In genomic region chr12:52395761-52396434, GRCh38 we compare ENCODE assay signal across 11 cellular contexts. TPM values are rescaled to one million over a fixed set of nuclear protein-coding genes. Genes with fewer than 3 reads are reported as not detected.
DNase-seq lines count a peak whose midpoint lies in the region; ATAC-seq, FAIRE-seq and TF ChIP-seq lines count a peak whose summit lies in the region.
"Had no signal": no experiment of that assay in that cellular context is flagged by ENCODE, and none has a peak within 500 bp of the region (broad histone marks: within the 10 kb centered on the region; RNA-seq: fewer than 3 reads in every experiment).

No MANE protein-coding gene starts in this region.

- TF ChIP-seq CTCF in C4-2B (conservative IDR thresholded peaks at IDR 0.05): peak; percentile 84
- peak; percentile 58 for TF ChIP-seq CTCF in RWPE2 (IDR thresholded peaks at IDR 0.05; ENCODE audit: poor library complexity, severe bottlenecking)
- TF ChIP-seq CTCF in kidney epithelial cell (IDR thresholded peaks at IDR 0.05; ENCODE audit: insufficient read depth, low read length, poor library complexity, severe bottlenecking): peak; percentile 27

- no peak for FAIRE-seq in GM12892 (lab: Jason Lieb, UNC)
- FAIRE-seq: GM19239 had no signal

- DNase-seq in H7 (peak; percentile 96), RWPE2 (ENCODE audit: low spot score) (no peak), kidney epithelial cell (ENCODE audit: low read depth) (no peak), hepatic stellate cell (ENCODE audit: low spot score) (no peak), GM12892 (ENCODE audit: insufficient read length) (no peak)

- H3K4me3 ChIP-seq in H7 (ENCODE audit: insufficient read depth, low read depth, low read length) (no peak overlapping the region), RWPE2 (ENCODE audit: severe bottlenecking) (no peak overlapping the region), kidney epithelial cell (ENCODE audit: low read depth, low read length) (no peak overlapping the region)

- H3K9me3 ChIP-seq in RWPE2 (ENCODE audit: severe bottlenecking): no peaks in the 10 kb centered on the region

- peaks cover 15% of the 10 kb centered on the region for H3K4me1 ChIP-seq in RWPE2 (ENCODE audit: insufficient read depth, poor library complexity, severe bottlenecking)

- H3K27me3 ChIP-seq in H7 (ENCODE audit: control insufficient read depth, insufficient read depth, low read length): no peaks in the 10 kb centered on the region
- H3K27me3 ChIP-seq in RWPE2 (ENCODE audit: insufficient read depth, poor library complexity, severe bottlenecking): no peaks in the 10 kb centered on the region
- H3K27me3 ChIP-seq in kidney epithelial cell (ENCODE audit: control insufficient read depth, insufficient read depth, low read length): peaks cover 12% of the 10 kb centered on the region

- no peak for TF ChIP-seq POLR2A in GM12892 (IDR thresholded peaks at IDR 0.05; ENCODE audit: low read depth, low read length)

- ATAC-seq in RWPE2 (ENCODE audit: low read depth) (peak; percentile 57), GM19328 (IDR thresholded peaks at IDR 0.05; ENCODE audit: unreplicated experiment) (no peak), HG02642 (IDR thresholded peaks at IDR 0.05; ENCODE audit: poor library complexity, unreplicated experiment) (no peak)

- H3K36me3 ChIP-seq in H7 (replicated peaks; ENCODE audit: control insufficient read depth, insufficient read depth, low read length) (no peaks in the 10 kb centered on the region), RWPE2 (ENCODE audit: low read depth) (no peaks in the 10 kb centered on the region), kidney epithelial cell (ENCODE audit: control insufficient read depth, insufficient read depth, low read length) (no peaks in the 10 kb centered on the region)

- H3K27ac ChIP-seq in C4-2B: no peak overlapping the region
- no peak overlapping the region for H3K27ac ChIP-seq in RWPE2 (ENCODE audit: poor library complexity, severe bottlenecking)

RNA-seq across cellular contexts. Expression of gene KRT82, which starts 10.2 kb away (rescaled TPM):
- total RNA-seq in H7 (2014; rRNA removed; shearing (Covaris generic)): not detected in 2 replicates
- not detected in 2 replicates for total RNA-seq in kidney epithelial cell
- polyA plus RNA-seq in GM12892 (2012; ENCODE audit: missing spikeins): not detected
- total RNA-seq: liver, M059J had no signal
- polyA plus RNA-seq: liver had no signal

RNA-seq across cellular contexts. Expression of gene KRT84, which starts 10.4 kb away (rescaled TPM):
- not detected in 2 replicates for total RNA-seq in H7 (2014; rRNA removed; shearing (Covaris generic))
- total RNA-seq in kidney epithelial cell: not detected in 2 replicates
- not detected for polyA plus RNA-seq in GM12892 (2012; ENCODE audit: missing spikeins)
- total RNA-seq: liver, M059J had no signal
- polyA plus RNA-seq: liver had no signal

RNA-seq across cellular contexts. Expression of gene KRT85, which starts 28.6 kb away (rescaled TPM):
- not detected in 2 replicates for total RNA-seq in H7 (2014; rRNA removed; shearing (Covaris generic))
- total RNA-seq in kidney epithelial cell: not detected in 2 replicates
- not detected for polyA plus RNA-seq in GM12892 (2012; ENCODE audit: missing spikeins)
- total RNA-seq: liver, M059J had no signal
- polyA plus RNA-seq: liver had no signal

RNA-seq across cellular contexts. Expression of gene KRT75, which starts 38.3 kb away (rescaled TPM):
- total RNA-seq in H7 (2014; rRNA removed; shearing (Covaris generic)): not detected in 2 replicates
- not detected in 2 replicates for total RNA-seq in kidney epithelial cell
- polyA plus RNA-seq in GM12892 (2012; ENCODE audit: missing spikeins): not detected
- total RNA-seq: liver had no signal
- polyA plus RNA-seq: liver had no signal

RNA-seq across cellular contexts. Expression of gene KRT6B, which starts 56.0 kb away (rescaled TPM):
- not detected in 2 replicates for total RNA-seq in H7 (2014; rRNA removed; shearing (Covaris generic))
- total RNA-seq in kidney epithelial cell: not detected in 2 replicates
- not detected for polyA plus RNA-seq in GM12892 (2012; ENCODE audit: missing spikeins)
- total RNA-seq: M059J had no signal
- polyA plus RNA-seq: liver had no signal

Comparison
In these comparisons a context has a peak if more than half of its experiments do, and no peak if none do; other contexts are left out.
1. CTCF ChIP-seq: peak in every context shown above with its lines; median percentile 84 in C4-2B; 58 in RWPE2; 27 in kidney epithelial cell.